8 cellular contexts compared by ENCODE assay signal in the genomic region with DNA sequence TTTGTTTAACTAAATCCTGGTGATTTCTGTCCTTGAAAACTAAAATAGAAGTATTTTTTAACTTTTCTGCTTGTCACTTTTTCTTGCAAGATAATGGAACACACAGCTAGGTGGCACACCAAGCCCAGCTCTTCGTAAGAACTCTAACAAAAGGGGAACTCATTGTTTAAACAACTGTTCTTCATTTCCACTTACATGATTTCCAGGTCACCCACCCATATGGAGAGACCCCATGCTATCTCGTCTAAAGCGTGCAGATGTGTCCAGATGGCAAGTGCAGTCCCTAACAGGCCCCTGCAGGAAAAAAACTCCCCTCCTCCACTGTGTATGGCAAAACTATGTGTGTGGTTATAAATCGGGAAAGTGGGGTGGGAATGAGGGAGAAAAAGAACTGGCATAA. TPM values are rescaled to one million over a fixed set of nuclear protein-coding genes. Genes with fewer than 3 reads are reported as not detected.
DNase-seq lines count a peak whose midpoint lies in the region; ATAC-seq and TF ChIP-seq lines count a peak whose summit lies in the region.

No MANE protein-coding gene starts in this region.

- TF ChIP-seq CTCF in Peyer's patch (IDR thresholded peaks at IDR 0.05), result peak in 4 of 6 experiments; percentile 27 to 43 (median 37)
- TF ChIP-seq CTCF in cardiac fibroblast (IDR thresholded peaks at IDR 0.05; ENCODE audit: low read depth, low read length), result peak; percentile 53
- no peak for TF ChIP-seq CTCF in uterus (IDR thresholded peaks at IDR 0.05)

- H3K27ac Mint-ChIP-seq in naive thymus-derived CD8-positive, alpha-beta T cell, result peak overlapping the region in 8 of 10 donors; percentile 36 to 90 (median 78)

- no peaks in the 10 kb centered on the region for H3K4me1 ChIP-seq in Peyer's patch
- H3K4me1 ChIP-seq in uterus, result no peaks in the 10 kb centered on the region

- TF ChIP-seq POLR2A in Peyer's patch (IDR thresholded peaks at IDR 0.05) (no peak), uterus (IDR thresholded peaks at IDR 0.05) (no peak)

- peak; percentile 67 to 68 for ATAC-seq in naive thymus-derived CD8-positive, alpha-beta T cell

- H3K9me3 ChIP-seq in Peyer's patch (no peaks in the 10 kb centered on the region), uterus (no peaks in the 10 kb centered on the region)

- no peaks in the 10 kb centered on the region for H3K9me3 Mint-ChIP-seq in naive thymus-derived CD8-positive, alpha-beta T cell

- H3K4me1 Mint-ChIP-seq in naive thymus-derived CD8-positive, alpha-beta T cell, result peaks cover 9 to 47% (median 30%) of the 10 kb centered on the region in 4 donors

- peak; percentile 58 for DNase-seq in CD1c-positive myeloid dendritic cell (ENCODE audit: extremely low spot score)
- DNase-seq in GM19240 (ENCODE audit: insufficient read length, low spot score), result peak; percentile 38
- DNase-seq in Peyer's patch, result no peak
- DNase-seq in cardiac fibroblast (ENCODE audit: low read depth in 2 of 2), result peak; percentile 73 to 85
- DNase-seq in naive thymus-derived CD8-positive, alpha-beta T cell, result peak; percentile 19 to 83 (median 46)
- DNase-seq in islet precursor cell, result no peak
- DNase-seq in DMS79 (lab: John Stamatoyannopoulos, UW), result no peak
- no peak for DNase-seq in uterus

- intact Hi-C loops in uterus (cut with DNase I; ENCODE audit: low total_unique reads), result no loop called here

- peak overlapping the region in 3 of 10 donors; percentile 13 to 54 (median 30) for H3K4me3 Mint-ChIP-seq in naive thymus-derived CD8-positive, alpha-beta T cell

- no peaks in the 10 kb centered on the region for H3K36me3 Mint-ChIP-seq in naive thymus-derived CD8-positive, alpha-beta T cell

- no peak overlapping the region for H3K27ac ChIP-seq in Peyer's patch
- H3K27ac ChIP-seq in uterus, result no peak overlapping the region

- POLR2A ChIA-PET in naive thymus-derived CD8-positive, alpha-beta T cell (lab: Charles Lee), result interaction anchor here (1.2 to 2.4 kb wide), 4 partner anchors 18 to 82 kb away, joined by 5 to 38 read pairs (median 8); a partner anchor contains a TSS

- H3K36me3 ChIP-seq in Peyer's patch (no peaks in the 10 kb centered on the region), uterus (no peaks in the 10 kb centered on the region)

- no peaks in the 10 kb centered on the region for H3K27me3 Mint-ChIP-seq in naive thymus-derived CD8-positive, alpha-beta T cell

- H3K27me3 ChIP-seq in Peyer's patch (no peaks in the 10 kb centered on the region), uterus (no peaks in the 10 kb centered on the region)

- H3K4me3 ChIP-seq in Peyer's patch, result no peak overlapping the region
- no peak overlapping the region for H3K4me3 ChIP-seq in cardiac fibroblast (replicated peaks in 1 of 2; ENCODE audit: low read depth in 2 of 2, low read length in 2 of 2)
- no peak overlapping the region for H3K4me3 ChIP-seq in uterus

RNA-seq across cellular contexts. Expression of a gene that starts 43.3 kb away (rescaled TPM):
- 10 to 100 TPM in 1 of 4 donors, 1 to 10 TPM in 3; 3.9 to 10.2 (median 7.4) TPM for total RNA-seq in Peyer's patch
- total RNA-seq in naive thymus-derived CD8-positive, alpha-beta T cell, result 1 to 10 TPM; 5.7 to 6.0 TPM
- under 1 TPM; 0.33 to 0.89 (median 0.89) TPM for polyA plus RNA-seq in naive thymus-derived CD8-positive, alpha-beta T cell
- 10 to 100 TPM in 3 of 4 donors, 1 to 10 TPM in 1; 5.6 to 60.9 (median 15.9) TPM for total RNA-seq in uterus

RNA-seq across cellular contexts. Expression of a gene that starts 45.9 kb away (rescaled TPM):
- 100 to 1,000 TPM; 197 to 655 (median 335) TPM for total RNA-seq in Peyer's patch
- total RNA-seq in naive thymus-derived CD8-positive, alpha-beta T cell, result 100 to 1,000 TPM; 279 to 297 TPM
- polyA plus RNA-seq in naive thymus-derived CD8-positive, alpha-beta T cell, result 100 to 1,000 TPM; 174 to 223 (median 206) TPM
- 100 to 1,000 TPM; 236 to 475 (median 401) TPM for total RNA-seq in uterus

Comparison
In these comparisons a context has a peak if more than half of its experiments do, and no peak if none do; other contexts are left out.
1. DNase-seq: peak in CD1c-positive myeloid dendritic cell (single experiment), GM19240 (single experiment), cardiac fibroblast (2 of 2) and naive thymus-derived CD8-positive, alpha-beta T cell (10 of 10); none in Peyer's patch (0 of 3), islet precursor cell (single experiment), DMS79 (single experiment) and uterus (0 of 2).
2. CTCF ChIP-seq: peak in Peyer's patch (4 of 6) and cardiac fibroblast (single experiment); none in uterus (0 of 4).